17 cellular contexts compared by ENCODE assay signal in the genomic region with DNA sequence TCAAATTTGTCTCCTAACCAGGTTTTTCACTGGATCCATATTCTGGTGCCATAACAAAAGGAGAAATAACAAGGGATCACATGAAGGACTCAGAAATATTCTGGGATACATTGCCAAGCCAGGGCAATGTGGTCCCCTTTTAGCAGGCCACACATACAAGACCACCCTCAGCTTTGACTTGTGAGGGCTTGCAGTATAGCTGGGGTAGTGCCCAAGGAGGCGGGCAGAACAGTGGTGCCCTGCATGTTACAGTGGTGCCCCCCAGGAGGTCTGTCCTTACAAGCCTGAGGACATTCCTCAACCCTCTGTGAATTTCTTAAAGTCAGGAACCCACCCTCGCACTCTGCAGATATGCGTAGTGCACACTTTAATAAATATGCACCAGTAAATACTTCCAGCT. TPM values are rescaled to one million over a fixed set of nuclear protein-coding genes. Genes with fewer than 3 reads are reported as not detected.
DNase-seq lines count a peak whose midpoint lies in the region; ATAC-seq and TF ChIP-seq lines count a peak whose summit lies in the region.
"Had no signal": no experiment of that assay in that cellular context is flagged by ENCODE, and none has a peak within 500 bp of the region (broad histone marks: within the 10 kb centered on the region; RNA-seq: fewer than 3 reads in every experiment).

No MANE protein-coding gene starts in this region.

- TF ChIP-seq POLR2A in breast epithelium (IDR thresholded peaks at IDR 0.05) = no peak

- intact Hi-C loops in A673 (cut with micrococcal nuclease; ENCODE audit: unreplicated experiment) = no loop called here
- intact Hi-C loops in CD8-positive, alpha-beta T cell (cut with DNase I, micrococcal nuclease) = no loop called here
- intact Hi-C loops in breast epithelium (cut with DNase I; ENCODE audit: low total_unique reads) = no loop called here

- H3K27me3 ChIP-seq in A673 (replicated peaks; ENCODE audit: insufficient read depth, low read depth, low read length, poor library complexity) (no peaks in the 10 kb centered on the region), iPS-20b (ENCODE audit: insufficient read depth, low read length) (no peaks in the 10 kb centered on the region), breast epithelium (no peaks in the 10 kb centered on the region)
- no peaks in the 10 kb centered on the region for H3K27me3 ChIP-seq in CD8-positive, alpha-beta T cell (ENCODE audit: insufficient read depth, low read length)

- H3K27ac ChIP-seq in A673 (ENCODE audit: low read depth, low read length, poor library complexity, severe bottlenecking) (no peak overlapping the region), iPS-20b (ENCODE audit: low read length) (no peak overlapping the region), breast epithelium (no peak overlapping the region)
- no peak overlapping the region for H3K27ac ChIP-seq in CD8-positive, alpha-beta T cell (ENCODE audit: low read depth, low read length)
- H3K27ac ChIP-seq: A549 had no signal

- no TSS peak for BruUV-seq in A673 (replicated peaks; lab: Mats Ljungman, UMichigan)

- H3K27me3 Mint-ChIP-seq in CD8-positive, alpha-beta T cell (ENCODE audit: low read depth) = no peaks in the 10 kb centered on the region
- no peaks in the 10 kb centered on the region for H3K27me3 Mint-ChIP-seq in activated T-cell treated with anti-CD3 and anti-CD28 coated beads, Interleukin-2, amount 50 U/mL, for 4 hours (ENCODE audit: low read depth)
- H3K27me3 Mint-ChIP-seq: CD4-positive, CD25-positive, alpha-beta regulatory T cell had no signal

- H3K4me1 ChIP-seq in A673 (ENCODE audit: insufficient read depth, low read length, poor library complexity, severe bottlenecking) = peaks cover 6% of the 10 kb centered on the region
- no peaks in the 10 kb centered on the region for H3K4me1 ChIP-seq in CD8-positive, alpha-beta T cell (ENCODE audit: insufficient read depth, low read length)
- no peaks in the 10 kb centered on the region; the same call in 1 of the 2 replicates for H3K4me1 ChIP-seq in iPS-20b (ENCODE audit: insufficient read depth, low read length)
- no peaks in the 10 kb centered on the region for H3K4me1 ChIP-seq in breast epithelium
- H3K4me1 ChIP-seq: A549, HAP-1 had no signal

- H3K36me3 ChIP-seq in A673 (ENCODE audit: insufficient read depth, low read length, poor library complexity, severe bottlenecking) (no peaks in the 10 kb centered on the region), iPS-20b (ENCODE audit: insufficient read depth, low read depth, low read length) (no peaks in the 10 kb centered on the region), breast epithelium (no peaks in the 10 kb centered on the region)
- no peaks in the 10 kb centered on the region for H3K36me3 ChIP-seq in CD8-positive, alpha-beta T cell (ENCODE audit: insufficient read depth, low read length)
- H3K36me3 ChIP-seq: HAP-1 had no signal

- no peaks in the 10 kb centered on the region for H3K36me3 Mint-ChIP-seq in CD8-positive, alpha-beta T cell
- no peaks in the 10 kb centered on the region for H3K36me3 Mint-ChIP-seq in activated T-cell treated with anti-CD3 and anti-CD28 coated beads, Interleukin-2, amount 50 U/mL, for 4 hours (ENCODE audit: insufficient read depth)

- no peak overlapping the region for H3K4me3 Mint-ChIP-seq in CD8-positive, alpha-beta T cell
- no peak overlapping the region for H3K4me3 Mint-ChIP-seq in activated T-cell treated with anti-CD3 and anti-CD28 coated beads, Interleukin-2, amount 50 U/mL, for 4 hours
- H3K4me3 Mint-ChIP-seq: CD4-positive, CD25-positive, alpha-beta regulatory T cell; CD8-positive, alpha-beta memory T cell had no signal

- no peak for ATAC-seq in CD8-positive, alpha-beta T cell
- no peak for ATAC-seq in activated T-cell treated with anti-CD3 and anti-CD28 coated beads, Interleukin-2, amount 50 U/mL, for 4 hours
- ATAC-seq: A549, GM12878 had no signal

- TF ChIP-seq CTCF in A673 (conservative IDR thresholded peaks at IDR 0.05; ENCODE audit: low read depth, low read length) = no peak
- TF ChIP-seq CTCF in CD8-positive, alpha-beta T cell (IDR thresholded peaks at IDR 0.05) = no peak
- no peak for TF ChIP-seq CTCF in breast epithelium (IDR thresholded peaks at IDR 0.05)

- DNase-seq in A673 (ENCODE audit: low spot score) = peak; percentile 12
- no peak for DNase-seq in CD8-positive, alpha-beta T cell
- peak; percentile 42 for DNase-seq in SK-N-DZ (ENCODE audit: low spot score)
- DNase-seq in NCI-H2171 (lab: John Stamatoyannopoulos, UW) = no peak
- DNase-seq in activated effector memory CD4-positive, alpha-beta T cell treated with anti-CD3 and anti-CD28 coated beads, Interleukin-2, amount 50 U/mL, for 16 hours = no peak
- DNase-seq in breast epithelium (ENCODE audit: low spot score in 2 of 2) = no peak
- no peak for DNase-seq in activated T-cell treated with anti-CD3 and anti-CD28 coated beads, Interleukin-2, amount 50 U/mL, for 4 hours
- DNase-seq: 8988T; CD4-positive, CD25-positive, alpha-beta regulatory T cell; CD8-positive, alpha-beta memory T cell; EL; GDM1; GOT3 had no signal

- H3K27ac Mint-ChIP-seq in CD8-positive, alpha-beta T cell = peak overlapping the region; percentile 43

- POLR2A ChIA-PET in A673 (lab: Charles Lee; ENCODE audit: low non-redundant PET) = no interaction called here
- POLR2A ChIA-PET in CD8-positive, alpha-beta T cell (lab: Charles Lee) = no interaction called here

- no peaks in the 10 kb centered on the region for H3K4me1 Mint-ChIP-seq in CD8-positive, alpha-beta T cell (ENCODE audit: low read depth)
- H3K4me1 Mint-ChIP-seq in activated T-cell treated with anti-CD3 and anti-CD28 coated beads, Interleukin-2, amount 50 U/mL, for 4 hours (ENCODE audit: low read depth) = no peaks in the 10 kb centered on the region
- H3K4me1 Mint-ChIP-seq: CD4-positive, CD25-positive, alpha-beta regulatory T cell; CD8-positive, alpha-beta memory T cell had no signal

- H3K9me3 Mint-ChIP-seq in CD8-positive, alpha-beta T cell = no peaks in the 10 kb centered on the region
- H3K9me3 Mint-ChIP-seq in activated T-cell treated with anti-CD3 and anti-CD28 coated beads, Interleukin-2, amount 50 U/mL, for 4 hours = no peaks in the 10 kb centered on the region
- H3K9me3 Mint-ChIP-seq: CD4-positive, CD25-positive, alpha-beta regulatory T cell had no signal

- H3K9me3 ChIP-seq in A673 (ENCODE audit: low read depth, low read length, poor library complexity, severe bottlenecking) = peaks cover 4% of the 10 kb centered on the region
- no peaks in the 10 kb centered on the region for H3K9me3 ChIP-seq in CD8-positive, alpha-beta T cell (ENCODE audit: low read length)
- H3K9me3 ChIP-seq in iPS-20b (ENCODE audit: insufficient read depth, low read depth, low read length) = no peaks in the 10 kb centered on the region
- no peaks in the 10 kb centered on the region for H3K9me3 ChIP-seq in breast epithelium
- H3K9me3 ChIP-seq: A549, HAP-1 had no signal

- H3K4me3 ChIP-seq in A673 (ENCODE audit: low read depth, low read length, poor library complexity, severe bottlenecking) (no peak overlapping the region), iPS-20b (ENCODE audit: low read length) (peak overlapping the region; percentile 6; the same call in 1 of the 2 replicates), breast epithelium (no peak overlapping the region)
- H3K4me3 ChIP-seq in CD8-positive, alpha-beta T cell (ENCODE audit: low read depth, low read length) = no peak overlapping the region
- H3K4me3 ChIP-seq: A549, GM12878, HAP-1 had no signal

- H3K9ac ChIP-seq in iPS-20b (ENCODE audit: low read depth, low read length) = no peak overlapping the region

- CTCF ChIA-PET in A673 (lab: Charles Lee) = interaction anchor here (0.6 kb wide), 1 partner anchor 116 kb away, joined by 3 read pairs; no protein-coding TSS in a partner anchor
- CTCF ChIA-PET in CD8-positive, alpha-beta T cell (lab: Charles Lee) = no interaction called here

RNA-seq across cellular contexts. Expression of a gene that starts 34.5 kb away (rescaled TPM):
- 26.9 and 33.0 TPM in 2 replicates for total RNA-seq in A673 (2021)
- total RNA-seq in CD8-positive, alpha-beta T cell = 10 to 100 TPM; 18.0 to 19.3 TPM
- 17.3 and 27.6 TPM in 2 replicates for polyA plus RNA-seq in SK-N-DZ (2014; cell fraction: cytosol; rRNA removed)
- 11.2 and 21.6 TPM in 2 replicates for polyA plus RNA-seq in SK-N-DZ (2014; cell fraction: nucleus; rRNA removed)
- total RNA-seq in breast epithelium = 10 to 100 TPM; 18.6 to 24.6 (median 20.0) TPM
- 10 to 100 TPM; 45.5 to 61.3 (median 49.9) TPM for total RNA-seq in activated T-cell treated with anti-CD3 and anti-CD28 coated beads, Interleukin-2, amount 50 U/mL, for 4 hours

Comparison
In these comparisons a context has a peak if more than half of its experiments do, and no peak if none do; other contexts are left out.
1. DNase-seq: peak in A673 (single experiment) and SK-N-DZ (single experiment); none in CD8-positive, alpha-beta T cell (0 of 7), NCI-H2171 (single experiment), activated effector memory CD4-positive, alpha-beta T cell treated with anti-CD3 and anti-CD28 coated beads, Interleukin-2, amount 50 U/mL, for 16 hours (single experiment), breast epithelium (0 of 2) and activated T-cell treated with anti-CD3 and anti-CD28 coated beads, Interleukin-2, amount 50 U/mL, for 4 hours (single experiment).